ENCODE assay signal across 14 cellular contexts in the genomic region with DNA sequence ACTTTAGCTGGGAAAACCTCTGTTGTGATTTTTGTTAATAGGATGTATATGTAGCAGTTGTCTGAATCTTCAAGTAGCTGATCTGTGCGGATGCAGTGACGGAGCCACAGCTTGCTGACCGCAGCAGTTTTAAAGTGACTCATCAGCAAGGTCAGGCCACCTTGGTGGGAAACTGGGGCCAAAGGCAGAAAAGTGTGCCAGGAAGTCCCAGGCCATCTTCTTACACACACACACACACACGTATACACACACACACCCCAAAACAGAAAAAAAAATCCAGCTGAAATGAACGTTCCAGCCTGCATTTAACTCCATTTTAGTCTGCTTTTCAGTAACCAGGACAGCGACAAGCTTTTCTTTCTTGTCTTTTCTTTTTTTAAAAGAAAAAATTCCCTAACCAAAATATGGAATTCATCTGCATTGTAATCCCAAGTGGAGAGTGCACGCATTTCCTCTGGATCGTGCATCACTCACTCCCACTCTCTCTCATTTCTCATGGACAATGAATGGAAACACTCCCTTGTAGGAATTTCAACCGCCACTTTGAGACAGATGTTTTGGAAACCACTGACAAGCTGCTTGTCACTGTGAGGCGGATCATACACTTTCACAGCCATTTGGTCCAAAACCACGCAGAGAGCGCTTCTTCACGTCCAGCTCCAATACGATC.
A peak's percentile ranks its signal among the peaks of the same experiment; 100 is the strongest.
DNase-seq lines count a peak whose midpoint lies in the region; ATAC-seq and TF ChIP-seq lines count a peak whose summit lies in the region.
"Had no signal": no experiment of that assay in that cellular context is flagged by ENCODE, and none has a peak within 500 bp of the region (broad histone marks: within the 10 kb centered on the region; RNA-seq: fewer than 3 reads in every experiment).

No MANE protein-coding gene starts in this region.

- intact Hi-C loops in right cardiac atrium (cut with DNase I) (loop anchor here in 2 of 4 donors (5.0 to 10.0 kb wide), 2 partner anchors 48 to 100 kb away; a partner anchor contains a TSS), A673 (cut with micrococcal nuclease; ENCODE audit: unreplicated experiment) (no loop called here)

- H3K9me3 ChIP-seq in adipocyte (ENCODE audit: control insufficient read depth, low read length) (no peaks in the 10 kb centered on the region), right cardiac atrium (ENCODE audit: control insufficient read depth, low read length) (no peaks in the 10 kb centered on the region), A673 (ENCODE audit: low read depth, low read length, poor library complexity, severe bottlenecking) (no peaks in the 10 kb centered on the region)
- H3K9me3 ChIP-seq: ascending aorta, esophagus squamous epithelium, upper lobe of left lung had no signal

- H3K4me1 ChIP-seq in adipocyte (ENCODE audit: control insufficient read depth, insufficient read depth, low read length) (peaks cover 64% of the 10 kb centered on the region), right cardiac atrium (ENCODE audit: control insufficient read depth, insufficient read depth, low read length) (peaks cover 23% of the 10 kb centered on the region), A673 (ENCODE audit: insufficient read depth, low read length, poor library complexity, severe bottlenecking) (peaks cover 11% of the 10 kb centered on the region)

- H3K4me3 ChIP-seq in adipocyte (ENCODE audit: low read length) (peak overlapping the region; percentile 20), right cardiac atrium (ENCODE audit: low read length) (no peak overlapping the region), A673 (ENCODE audit: low read depth, low read length, poor library complexity, severe bottlenecking) (no peak overlapping the region)
- H3K4me3 ChIP-seq: ascending aorta, esophagus squamous epithelium, upper lobe of left lung had no signal

- H3K4me1 Mint-ChIP-seq in activated CD8-positive, alpha-beta memory T cell treated with anti-CD3 and anti-CD28 coated beads, Interleukin-2, amount 10 ng/mL, durations not matched to agents 7 days and 5 days = peaks cover 5% of the 10 kb centered on the region
- H3K4me1 Mint-ChIP-seq in type B pancreatic cell (ENCODE audit: unreplicated experiment) = peaks cover 46% of the 10 kb centered on the region

- CTCF ChIA-PET in activated CD8-positive, alpha-beta memory T cell treated with anti-CD3 and anti-CD28 coated beads, Interleukin-2, amount 10 ng/mL, durations not matched to agents 7 days and 5 days (lab: Charles Lee) = no interaction called here
- CTCF ChIA-PET in A673 (lab: Charles Lee) = no interaction called here

- peak; percentile 46 for DNase-seq in activated CD8-positive, alpha-beta memory T cell treated with anti-CD3 and anti-CD28 coated beads, Interleukin-2, amount 10 ng/mL, durations not matched to agents 7 days and 5 days
- DNase-seq in activated CD8-positive, alpha-beta memory T cell treated with anti-CD3 and anti-CD28 coated beads, Interleukin-2, amount 50 U/mL, for 48 hours = no peak
- no peak for DNase-seq in adipocyte (ENCODE audit: low read depth)
- peak in 1 of 3 donors; percentile 35 for DNase-seq in right cardiac atrium
- no peak for DNase-seq in type B pancreatic cell (ENCODE audit: extremely low spot score, unreplicated experiment)
- DNase-seq in A673 (ENCODE audit: low spot score) = no peak
- DNase-seq: esophagus squamous epithelium, NCI-H1436 treated with DMSO at 0.1 percent for 48 hours, T-helper 9 cell, upper lobe of left lung had no signal

- POLR2A ChIA-PET in A673 (lab: Charles Lee; ENCODE audit: low non-redundant PET) = no interaction called here

- no peaks in the 10 kb centered on the region for H3K36me3 ChIP-seq in adipocyte (ENCODE audit: control insufficient read depth, insufficient read depth, low read length, severe bottlenecking)
- H3K36me3 ChIP-seq in A673 (ENCODE audit: insufficient read depth, low read length, poor library complexity, severe bottlenecking) = no peaks in the 10 kb centered on the region
- H3K36me3 ChIP-seq: ascending aorta, esophagus squamous epithelium, upper lobe of left lung had no signal

- H3K27me3 Mint-ChIP-seq in activated CD8-positive, alpha-beta memory T cell treated with anti-CD3 and anti-CD28 coated beads, Interleukin-2, amount 10 ng/mL, durations not matched to agents 7 days and 5 days = peaks cover 32% of the 10 kb centered on the region
- no peaks in the 10 kb centered on the region for H3K27me3 Mint-ChIP-seq in type B pancreatic cell

- H3K4me3 Mint-ChIP-seq in activated CD8-positive, alpha-beta memory T cell treated with anti-CD3 and anti-CD28 coated beads, Interleukin-2, amount 10 ng/mL, durations not matched to agents 7 days and 5 days = no peak overlapping the region
- H3K4me3 Mint-ChIP-seq in type B pancreatic cell = peak overlapping the region; percentile 34

- H3K27ac ChIP-seq in right cardiac atrium (ENCODE audit: low read length) (peak overlapping the region; percentile 13), A673 (ENCODE audit: low read depth, low read length, poor library complexity, severe bottlenecking) (no peak overlapping the region)
- H3K27ac ChIP-seq: esophagus squamous epithelium, parathyroid adenoma, upper lobe of left lung had no signal

- no peak for ATAC-seq in activated CD8-positive, alpha-beta memory T cell treated with anti-CD3 and anti-CD28 coated beads, Interleukin-2, amount 10 ng/mL, durations not matched to agents 7 days and 5 days
- ATAC-seq in right cardiac atrium = no peak
- ATAC-seq in HG03469 (IDR thresholded peaks at IDR 0.05; ENCODE audit: unreplicated experiment) = no peak
- no peak for ATAC-seq in GM19023 (IDR thresholded peaks at IDR 0.05; ENCODE audit: unreplicated experiment)

- no peaks in the 10 kb centered on the region for H3K27me3 ChIP-seq in adipocyte (replicated peaks; ENCODE audit: control insufficient read depth, insufficient read depth, low read length)
- H3K27me3 ChIP-seq in right cardiac atrium (ENCODE audit: control insufficient read depth, insufficient read depth) = no peaks in the 10 kb centered on the region
- H3K27me3 ChIP-seq in A673 (replicated peaks; ENCODE audit: insufficient read depth, low read depth, low read length, poor library complexity) = no peaks in the 10 kb centered on the region
- H3K27me3 ChIP-seq: ascending aorta, esophagus squamous epithelium, upper lobe of left lung had no signal

- peak overlapping the region; percentile 36 for H3K9ac ChIP-seq in adipocyte (ENCODE audit: low read length)
- H3K9ac ChIP-seq: parathyroid adenoma had no signal

- no peak for TF ChIP-seq CTCF in type B pancreatic cell (conservative IDR thresholded peaks at IDR 0.05)
- no peak for TF ChIP-seq CTCF in A673 (conservative IDR thresholded peaks at IDR 0.05; ENCODE audit: low read depth, low read length)

- H3K36me3 Mint-ChIP-seq in activated CD8-positive, alpha-beta memory T cell treated with anti-CD3 and anti-CD28 coated beads, Interleukin-2, amount 10 ng/mL, durations not matched to agents 7 days and 5 days = no peaks in the 10 kb centered on the region
- H3K36me3 Mint-ChIP-seq in type B pancreatic cell = peaks cover 9% of the 10 kb centered on the region

- BruUV-seq in A673 (replicated peaks; lab: Mats Ljungman, UMichigan) = no TSS peak

- H3K9me3 Mint-ChIP-seq in activated CD8-positive, alpha-beta memory T cell treated with anti-CD3 and anti-CD28 coated beads, Interleukin-2, amount 10 ng/mL, durations not matched to agents 7 days and 5 days (ENCODE audit: low read depth) = no peaks in the 10 kb centered on the region
- no peaks in the 10 kb centered on the region for H3K9me3 Mint-ChIP-seq in type B pancreatic cell

- no peak overlapping the region for H3K27ac Mint-ChIP-seq in activated CD8-positive, alpha-beta memory T cell treated with anti-CD3 and anti-CD28 coated beads, Interleukin-2, amount 10 ng/mL, durations not matched to agents 7 days and 5 days
- H3K27ac Mint-ChIP-seq in type B pancreatic cell = no peak overlapping the region

- WGBS in right cardiac atrium = 55% methylated on average over 14 of the region's 14 CpGs
